In the genomic region with DNA sequence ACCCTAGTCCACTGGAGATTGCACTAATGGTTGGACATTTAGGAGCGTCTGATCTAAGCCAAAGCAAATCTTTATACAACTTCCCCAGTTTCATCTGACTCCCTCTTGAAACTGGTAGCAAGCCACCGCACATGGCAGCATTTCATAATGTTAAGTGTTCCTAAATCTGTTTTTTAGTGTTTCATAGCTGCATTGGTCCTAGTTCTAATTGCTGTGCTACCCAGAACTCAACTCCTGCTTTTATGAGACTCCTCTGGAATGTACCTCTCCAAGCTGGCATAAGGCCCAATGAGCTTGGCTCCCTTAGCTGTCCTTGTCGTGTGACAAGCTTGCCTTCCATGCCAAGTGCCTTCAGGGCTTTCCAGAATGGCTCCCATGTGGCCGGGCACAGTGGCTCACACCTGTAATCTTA, we compare ENCODE assay signal across 11 cellular contexts.
DNase-seq lines count a peak whose midpoint lies in the region; ATAC-seq and TF ChIP-seq lines count a peak whose summit lies in the region.
"Had no signal": no experiment of that assay in that cellular context is flagged by ENCODE, and none has a peak within 500 bp of the region (broad histone marks: within the 10 kb centered on the region; RNA-seq: fewer than 3 reads in every experiment).

No MANE protein-coding gene starts in this region.

- no peak for TF ChIP-seq POLR2A in uterus (IDR thresholded peaks at IDR 0.05)

- TF ChIP-seq CTCF in coronary artery (IDR thresholded peaks at IDR 0.05): no peak
- no peak for TF ChIP-seq CTCF in lung (IDR thresholded peaks at IDR 0.05; ENCODE audit: control extremely low read depth, extremely low read depth)
- TF ChIP-seq CTCF in uterus (IDR thresholded peaks at IDR 0.05): no peak

- H3K36me3 ChIP-seq in lung (ENCODE audit: control insufficient read depth in 2 of 2, insufficient read depth in 2 of 2, low read length in 2 of 2) (no peaks in the 10 kb centered on the region), uterus (no peaks in the 10 kb centered on the region)
- H3K36me3 ChIP-seq: tibial nerve had no signal

- H3K4me1 ChIP-seq in lung (ENCODE audit: control insufficient read depth in 2 of 2, insufficient read depth in 2 of 2, low read length in 2 of 2): peaks cover 5 to 20% of the 10 kb centered on the region in 2 donors
- peaks cover 0 to 13% of the 10 kb centered on the region in 2 donors for H3K4me1 ChIP-seq in uterus

- intact Hi-C loops in uterus (cut with DNase I; ENCODE audit: low total_unique reads): no loop called here

- H3K9me3 ChIP-seq in lung (ENCODE audit: control insufficient read depth in 2 of 2, insufficient read depth in 1 of 2, low read length in 1 of 2): peaks cover 0 to 3% of the 10 kb centered on the region in 2 donors
- no peaks in the 10 kb centered on the region for H3K9me3 ChIP-seq in uterus
- H3K9me3 ChIP-seq: tibial nerve had no signal

- peak; percentile 54 for ATAC-seq in lung (ENCODE audit: insufficient read depth, low FRiP score)

- H3K27me3 ChIP-seq in lung (ENCODE audit: control insufficient read depth, insufficient read depth) (no peaks in the 10 kb centered on the region), uterus (no peaks in the 10 kb centered on the region)
- H3K27me3 ChIP-seq: tibial nerve had no signal

- peak overlapping the region; percentile 60 to 61 for H3K27ac ChIP-seq in coronary artery
- peak overlapping the region in 1 of 2 donors; percentile 80 for H3K27ac ChIP-seq in lung (ENCODE audit: low read depth in 1 of 2, low read length in 1 of 2)
- peak overlapping the region; percentile 58 to 77 for H3K27ac ChIP-seq in uterus

- 58 to 81% methylated on average over 4 of the region's 4 CpGs for WGBS in lung, 2 donors

- H3K4me3 ChIP-seq in coronary artery (no peak overlapping the region), lung (no peak overlapping the region), uterus (no peak overlapping the region)
- H3K4me3 ChIP-seq: tibial nerve had no signal

- DNase-seq in activated effector memory CD4-positive, alpha-beta T cell treated with anti-CD3 and anti-CD28 coated beads, Interleukin-2, amount 50 U/mL, for 16 hours: peak; percentile 22
- DNase-seq in activated effector memory CD4-positive, alpha-beta T cell treated with Interleukin-2 at 50 U/mL for 16 hours: no peak
- DNase-seq in coronary artery (ENCODE audit: low spot score): no peak
- peak; percentile 68 for DNase-seq in lung (ENCODE audit: low spot score)
- DNase-seq in uterus: no peak
- no peak for DNase-seq in kidney glomerular epithelial cell (lab: John Stamatoyannopoulos, UW)
- no peak for DNase-seq in AG08396 (ENCODE audit: low spot score)
- DNase-seq in SHP77 (lab: John Stamatoyannopoulos, UW): no peak
- DNase-seq: activated T-cell treated with anti-CD3 and anti-CD28 coated beads, Interleukin-2, amount 50 U/mL, for 24 hours; EL had no signal

Comparison
In these comparisons a context has a peak if more than half of its experiments do, and no peak if none do; other contexts are left out.
1. DNase-seq: peak in activated effector memory CD4-positive, alpha-beta T cell treated with anti-CD3 and anti-CD28 coated beads, Interleukin-2, amount 50 U/mL, for 16 hours (single experiment) and lung (single experiment); none in activated effector memory CD4-positive, alpha-beta T cell treated with Interleukin-2 at 50 U/mL for 16 hours (single experiment), coronary artery (single experiment), uterus (0 of 2), kidney glomerular epithelial cell (single experiment), AG08396 (single experiment) and SHP77 (0 of 2).